ENCODE assay signal across 8 cellular contexts in genomic region chr11:116835791-116836647, GRCh38. TPM values are rescaled to one million over a fixed set of nuclear protein-coding genes. Genes with fewer than 3 reads are reported as not detected.
A peak's percentile ranks its signal among the peaks of the same experiment; 100 is the strongest.
DNase-seq lines count a peak whose midpoint lies in the region; ATAC-seq and TF ChIP-seq lines count a peak whose summit lies in the region.

No MANE protein-coding gene starts in this region.

- peak; percentile 72 for TF ChIP-seq CTCF in AG04449 (IDR thresholded peaks at IDR 0.05; ENCODE audit: insufficient read depth, low read length, missing control alignments)

- CTCF ChIA-PET in AG04449 (lab: Yijun Ruan, JAX): interaction anchor here (0.7 to 6.6 kb wide), 36 partner anchors 8 to 391 kb away, joined by 3 to 120 read pairs (median 4); partner anchors contain the start of genes APOA4, APOA5, PAFAH1B2 and SIK3

- peak overlapping the region; percentile 45 for H3K4me3 ChIP-seq in AG04449 (ENCODE audit: low read depth, low read length)

- ATAC-seq in GM18867 (IDR thresholded peaks at IDR 0.05; ENCODE audit: unreplicated experiment) (peak; percentile 75), HG03108 (IDR thresholded peaks at IDR 0.05; ENCODE audit: unreplicated experiment) (peak; percentile 75)

- POLR2A ChIA-PET in AG04449 (lab: Yijun Ruan, JAX): interaction anchor here (0.8 to 1.3 kb wide), 6 partner anchors 17 to 263 kb away, joined by 3 to 8 read pairs (median 4); partner anchors contain the start of genes APOA5 and ZPR1

- peak; percentile 55 for DNase-seq in AG04449 (ENCODE audit: low read depth, low spot score)
- peak; percentile 92 for DNase-seq in NCI-H2196 treated with DMSO at 0.1 percent for 48 hours (lab: John Stamatoyannopoulos, UW; ENCODE audit: unreplicated experiment)
- peak; percentile 68 for DNase-seq in activated CD4-positive, alpha-beta T cell treated with anti-CD3 and anti-CD28 coated beads for 1 hour
- DNase-seq in cerebellum (ENCODE audit: low spot score): peak; percentile 91
- DNase-seq in kidney glomerular epithelial cell (lab: John Stamatoyannopoulos, UW): peak; percentile 53
- peak; percentile 72 to 75 for DNase-seq in stimulated activated CD4-positive, alpha-beta T cell treated with anti-CD3 and anti-CD28 coated beads, Interleukin-15, amount 100 ng/mL, for 48 hours (ENCODE audit: low read depth in 2 of 2)

RNA-seq across cellular contexts. Expression of gene APOA1, which starts 1.4 kb away (rescaled TPM):
- 0.91 TPM for total RNA-seq in cerebellum

RNA-seq across cellular contexts. Expression of gene APOC3, which starts 6.3 kb away (rescaled TPM):
- not detected for total RNA-seq in cerebellum

RNA-seq across cellular contexts. Expression of gene APOA4, which starts 12.9 kb away (rescaled TPM):
- 0.45 TPM for total RNA-seq in cerebellum

RNA-seq across cellular contexts. Expression of gene APOA5, which starts 44.3 kb away (rescaled TPM):
- total RNA-seq in cerebellum: not detected

RNA-seq across cellular contexts. Expression of gene ZPR1, which starts 48.2 kb away (rescaled TPM):
- total RNA-seq in cerebellum: 21.7 TPM

Comparison
In these comparisons a context has a peak if more than half of its experiments do, and no peak if none do; other contexts are left out.
1. Peak in every context shown above with its lines: DNase-seq, ATAC-seq and H3K4me3 ChIP-seq.